ENCODE assay signal across 9 cellular contexts in genomic region chr21:27802816-27803475, GRCh38.
DNase-seq lines count a peak whose midpoint lies in the region; ATAC-seq and TF ChIP-seq lines count a peak whose summit lies in the region.
"Had no signal": no experiment of that assay in that cellular context is flagged by ENCODE, and none has a peak within 500 bp of the region (broad histone marks: within the 10 kb centered on the region; RNA-seq: fewer than 3 reads in every experiment).

No MANE protein-coding gene starts in this region.

- H3K36me3 Mint-ChIP-seq in endothelial cell (ENCODE audit: low read depth, unreplicated experiment) = no peaks in the 10 kb centered on the region
- no peaks in the 10 kb centered on the region for H3K36me3 Mint-ChIP-seq in osteocyte (ENCODE audit: unreplicated experiment)
- H3K36me3 Mint-ChIP-seq in CD8-positive, alpha-beta memory T cell = no peaks in the 10 kb centered on the region

- no peak for ATAC-seq in GM19467 (IDR thresholded peaks at IDR 0.05; ENCODE audit: unreplicated experiment)

- TF ChIP-seq CTCF in HEK293 (tag by site-specific recombination; IDR thresholded peaks at IDR 0.05) (no peak), endothelial cell (IDR thresholded peaks at IDR 0.05; ENCODE audit: unreplicated experiment) (peak; percentile 67), osteocyte (IDR thresholded peaks at IDR 0.05) (peak; percentile 60)

- no peaks in the 10 kb centered on the region for H3K27me3 ChIP-seq in CD8-positive, alpha-beta memory T cell (ENCODE audit: insufficient read depth, low read length, poor library complexity, severe bottlenecking)
- H3K27me3 ChIP-seq: BLaER1 had no signal

- no peaks in the 10 kb centered on the region for H3K4me1 ChIP-seq in HEK293 (ENCODE audit: control insufficient read depth, insufficient read depth, low read length)
- no peaks in the 10 kb centered on the region for H3K4me1 ChIP-seq in CD8-positive, alpha-beta memory T cell (ENCODE audit: insufficient read depth, low read length)
- H3K4me1 ChIP-seq: BLaER1 had no signal

- H3K4me3 ChIP-seq in HEK293 (ENCODE audit: low read depth, low read length) = no peak overlapping the region
- H3K4me3 ChIP-seq in CD8-positive, alpha-beta memory T cell (ENCODE audit: low read length) = no peak overlapping the region
- H3K4me3 ChIP-seq: BLaER1 had no signal

- H3K4me1 Mint-ChIP-seq in endothelial cell (ENCODE audit: unreplicated experiment) = no peaks in the 10 kb centered on the region
- H3K4me1 Mint-ChIP-seq in osteocyte (ENCODE audit: unreplicated experiment) = peaks cover 3% of the 10 kb centered on the region
- H3K4me1 Mint-ChIP-seq in CD8-positive, alpha-beta memory T cell = no peaks in the 10 kb centered on the region

- no peaks in the 10 kb centered on the region for H3K9me3 Mint-ChIP-seq in endothelial cell (ENCODE audit: unreplicated experiment)
- H3K9me3 Mint-ChIP-seq in osteocyte (ENCODE audit: unreplicated experiment) = no peaks in the 10 kb centered on the region
- H3K9me3 Mint-ChIP-seq in CD8-positive, alpha-beta memory T cell = peaks cover 0 to 2% (median 0%) of the 10 kb centered on the region in 5 donors

- no peaks in the 10 kb centered on the region for H3K9me3 ChIP-seq in HEK293 (ENCODE audit: control insufficient read depth, insufficient read depth, low read depth, low read length)
- H3K9me3 ChIP-seq in CD8-positive, alpha-beta memory T cell (ENCODE audit: low read length) = no peaks in the 10 kb centered on the region
- H3K9me3 ChIP-seq: BLaER1 had no signal

- DNase-seq in NCI-H1417 (lab: John Stamatoyannopoulos, UW) (peak; percentile 12 to 33 (median 25)), NCI-H1417 treated with DMSO at 0.1 percent for 48 hours (lab: John Stamatoyannopoulos, UW) (no peak), OCI-M1 (lab: John Stamatoyannopoulos, UW) (peak; percentile 73), endothelial cell (ENCODE audit: low spot score) (peak; percentile 57), osteocyte (ENCODE audit: extremely low spot score, unreplicated experiment) (no peak)
- DNase-seq in CD8-positive, alpha-beta memory T cell = no peak

- H3K36me3 ChIP-seq in HEK293 (ENCODE audit: control insufficient read depth in 2 of 2, insufficient read depth in 1 of 2, low read length in 2 of 2) = no peaks in the 10 kb centered on the region
- H3K36me3 ChIP-seq in CD8-positive, alpha-beta memory T cell (ENCODE audit: insufficient read depth, low read length) = no peaks in the 10 kb centered on the region
- H3K36me3 ChIP-seq: BLaER1 had no signal

- H3K27ac ChIP-seq in HEK293 (ENCODE audit: extremely low read depth, low read depth, low read length) = no peak overlapping the region
- no peak overlapping the region for H3K27ac ChIP-seq in CD8-positive, alpha-beta memory T cell (ENCODE audit: low read depth, low read length)
- H3K27ac ChIP-seq: BLaER1 had no signal

- H3K4me3 Mint-ChIP-seq in endothelial cell (ENCODE audit: unreplicated experiment) (no peak overlapping the region), osteocyte (ENCODE audit: unreplicated experiment) (no peak overlapping the region)
- H3K4me3 Mint-ChIP-seq in CD8-positive, alpha-beta memory T cell = no peak overlapping the region

- H3K27ac Mint-ChIP-seq in endothelial cell (ENCODE audit: unreplicated experiment) (no peak overlapping the region), osteocyte (ENCODE audit: unreplicated experiment) (no peak overlapping the region)
- H3K27ac Mint-ChIP-seq in CD8-positive, alpha-beta memory T cell = no peak overlapping the region

- peaks cover 1% of the 10 kb centered on the region for H3K27me3 Mint-ChIP-seq in endothelial cell (ENCODE audit: unreplicated experiment)
- H3K27me3 Mint-ChIP-seq in osteocyte (ENCODE audit: unreplicated experiment) = no peaks in the 10 kb centered on the region
- H3K27me3 Mint-ChIP-seq in CD8-positive, alpha-beta memory T cell = no peaks in the 10 kb centered on the region

- CTCF ChIA-PET in HEK293 (lab: Yijun Ruan, JAX) = interaction anchor here (0.6 to 2.3 kb wide), 11 partner anchors 10 to 1047 kb away, joined by 3 to 14 read pairs (median 3); no protein-coding TSS in a partner anchor
- CTCF ChIA-PET in CD8-positive, alpha-beta memory T cell (lab: Charles Lee) = no interaction called here

- POLR2A ChIA-PET in HEK293 (lab: Yijun Ruan, JAX) = no interaction called here
- POLR2A ChIA-PET in CD8-positive, alpha-beta memory T cell (lab: Charles Lee) = no interaction called here

TF ChIP-seq in HEK293, 187 proteins besides CTCF, POLR2A, EP300 and RAD21:
- peak; percentile 21 for TF ChIP-seq ZNF654 (tag by site-specific recombination; IDR thresholded peaks at IDR 0.05; ENCODE audit: low read depth)
- no peak for TF ChIP-seq HIC1 (tag by site-specific recombination; IDR thresholded peaks at IDR 0.05)
- TF ChIP-seq SP3 (tag by site-specific recombination; IDR thresholded peaks at IDR 0.05) = no peak
- no peak for TF ChIP-seq ZNF596 (tag by site-specific recombination; IDR thresholded peaks at IDR 0.05)

Comparison
In these comparisons a context has a peak if more than half of its experiments do, and no peak if none do; other contexts are left out.
1. DNase-seq: peak in NCI-H1417 (3 of 3), OCI-M1 (single experiment) and endothelial cell (single experiment); none in NCI-H1417 treated with DMSO at 0.1 percent for 48 hours (single experiment), osteocyte (single experiment) and CD8-positive, alpha-beta memory T cell (0 of 5).